8 cellular contexts compared by ENCODE assay signal in the genomic region with DNA sequence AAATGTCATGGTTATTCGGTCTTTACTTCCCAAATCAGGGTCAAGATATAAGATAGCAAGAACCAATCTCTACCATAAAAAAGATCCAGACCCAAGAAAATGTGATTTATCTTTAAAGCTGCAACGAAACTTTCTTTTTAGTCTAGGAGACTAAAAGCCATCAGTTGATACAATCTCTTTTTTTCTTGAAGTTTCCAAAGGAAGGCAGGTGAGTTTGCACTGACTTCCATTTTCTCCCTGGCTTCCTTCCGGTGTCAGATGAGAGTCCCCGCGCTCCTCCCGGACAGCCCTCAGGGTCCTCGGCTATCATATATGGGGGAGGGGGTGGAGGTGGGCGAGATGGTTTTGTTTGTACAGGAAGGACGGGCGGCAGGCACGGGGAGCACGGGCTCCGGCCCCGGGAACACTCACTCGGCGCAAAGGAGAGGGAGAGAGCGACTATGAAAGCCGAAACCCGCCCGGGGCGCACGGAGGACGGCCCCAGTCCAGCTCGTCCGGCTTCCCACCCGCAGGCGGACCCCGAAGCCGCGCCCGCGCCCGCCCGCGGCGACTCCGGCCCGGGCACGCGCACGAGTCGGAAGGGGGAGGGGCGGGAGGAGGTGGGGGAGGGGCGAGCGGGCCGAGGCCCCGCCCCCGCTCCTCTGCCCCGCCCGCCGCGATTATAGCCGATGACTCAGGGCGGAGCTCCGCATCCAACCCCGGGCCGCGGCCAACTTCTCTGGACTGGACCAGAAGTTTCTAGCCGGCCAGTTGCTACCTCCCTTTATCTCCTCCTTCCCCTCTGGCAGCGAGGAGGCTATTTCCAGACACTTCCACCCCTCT. TPM values are rescaled to one million over a fixed set of nuclear protein-coding genes. Genes with fewer than 3 reads are reported as not detected.
A peak's percentile ranks its signal among the peaks of the same experiment; 100 is the strongest.
DNase-seq lines count a peak whose midpoint lies in the region; ATAC-seq and FAIRE-seq lines count a peak whose summit lies in the region.

Gene BAG3, plus strand, starts transcription at position 689 of the 822 bp plus-strand sequence. CDS start 296 bp downstream, outside the sequence.

- intact Hi-C loops in activated naive CD4-positive, alpha-beta T cell treated with anti-CD3 and anti-CD28 coated beads for 36 hours (cut with micrococcal nuclease): loop anchor here (1.0 to 10.0 kb wide), 4 partner anchors 74 to 896 kb away; partner anchors contain the start of genes CACUL1 and RGS10

- H3K4me1 ChIP-seq in neuronal stem cell (ENCODE audit: control insufficient read depth in 2 of 2, insufficient read depth in 1 of 2, low read depth in 1 of 2, low read length in 2 of 2) (peaks cover 0 to 15% of the 10 kb centered on the region in 2 donors), subcutaneous abdominal adipose tissue (ENCODE audit: control insufficient read depth in 5 of 5, insufficient read depth in 5 of 5, low read length in 5 of 5) (peaks cover 3 to 41% (median 35%) of the 10 kb centered on the region in 5 donors)

- peak within 1 kb of the TSS; percentile 42; the same call in 1 of the 2 replicates for H3K27ac ChIP-seq in SK-N-MC
- peak within 1 kb of the TSS; percentile 92 for H3K27ac ChIP-seq in neuronal stem cell (replicated peaks; ENCODE audit: low read length)
- peak within 1 kb of the TSS; percentile 99 for H3K27ac ChIP-seq in subcutaneous abdominal adipose tissue (ENCODE audit: low read depth, low read length)

- peak within 1 kb of the TSS; percentile 77 for H2BK120ac ChIP-seq in neuronal stem cell (ENCODE audit: low read depth, low read length)

- H3K27me3 ChIP-seq in neuronal stem cell (ENCODE audit: control insufficient read depth in 3 of 3, insufficient read depth in 3 of 3, low read depth in 1 of 3, low read length in 3 of 3): no peaks in the 10 kb centered on the region
- H3K27me3 ChIP-seq in subcutaneous abdominal adipose tissue (ENCODE audit: control insufficient read depth in 5 of 5, insufficient read depth in 4 of 5, low read length in 5 of 5): no peaks in the 10 kb centered on the region

- peak; percentile 58 for DNase-seq in DMS114 treated with DMSO at 0.1 percent for 48 hours (lab: John Stamatoyannopoulos, UW; ENCODE audit: unreplicated experiment)
- peak; percentile 81 for DNase-seq in HuH-7.5 (ENCODE audit: low spot score)
- no peak for DNase-seq in SK-N-MC (ENCODE audit: low read depth, low spot score)
- DNase-seq in activated naive CD4-positive, alpha-beta T cell treated with anti-CD3 and anti-CD28 coated beads for 36 hours: peak; percentile 82
- peak; percentile 95 for DNase-seq in frontal cortex (ENCODE audit: low spot score in 2 of 2)
- DNase-seq in neuronal stem cell (ENCODE audit: low spot score): peak; percentile 87

- peak within 1 kb of the TSS; percentile 77 for H3K9ac ChIP-seq in SK-N-MC (ENCODE audit: insufficient read length)
- H3K9ac ChIP-seq in neuronal stem cell (ENCODE audit: low read depth, low read length, poor library complexity): peak within 1 kb of the TSS; percentile 98
- peak within 1 kb of the TSS; percentile 91 to 98 (median 94) for H3K9ac ChIP-seq in subcutaneous abdominal adipose tissue (ENCODE audit: low read length in 5 of 5)

- no peak for FAIRE-seq in frontal cortex (lab: Jason Lieb, UNC)

- H3K79me1 ChIP-seq in neuronal stem cell (ENCODE audit: low read depth, low read length): peaks cover 2% of the 10 kb centered on the region

- H4K8ac ChIP-seq in neuronal stem cell (ENCODE audit: low read depth, low read length): no peak within 1 kb of the TSS

- H3K14ac ChIP-seq in neuronal stem cell (ENCODE audit: low read length): peak within 1 kb of the TSS; percentile 76

- H3K4me3 Mint-ChIP-seq in activated naive CD4-positive, alpha-beta T cell treated with anti-CD3 and anti-CD28 coated beads for 36 hours: peak within 1 kb of the TSS; percentile 97

- WGBS in neuronal stem cell (ENCODE audit: extremely low coverage in 2 of 2, insufficient read length in 2 of 2, insufficient replicate concordance in 1 of 2), 2 donors: no CpG with 5 or more reads among the region's 60 CpGs

- H3K23ac ChIP-seq in neuronal stem cell (ENCODE audit: low read depth, low read length, poor library complexity): peak within 1 kb of the TSS; percentile 86

- peak within 1 kb of the TSS; percentile 95 for H3K27ac Mint-ChIP-seq in activated naive CD4-positive, alpha-beta T cell treated with anti-CD3 and anti-CD28 coated beads for 36 hours

- H3K36me3 ChIP-seq in SK-N-MC (ENCODE audit: insufficient read depth, low read length): no peaks in the 10 kb centered on the region
- peaks cover 0 to 20% of the 10 kb centered on the region in 2 donors for H3K36me3 ChIP-seq in neuronal stem cell (replicated peaks in 1 of 2; ENCODE audit: control insufficient read depth in 2 of 2, insufficient read depth in 2 of 2, low read length in 2 of 2)
- no peaks in the 10 kb centered on the region for H3K36me3 ChIP-seq in subcutaneous abdominal adipose tissue (ENCODE audit: control insufficient read depth in 5 of 5, insufficient read depth in 5 of 5, low read length in 5 of 5)

- peak within 1 kb of the TSS; percentile 97 for H2AFZ ChIP-seq in neuronal stem cell (ENCODE audit: low read length)

- peak within 1 kb of the TSS; percentile 55 for H2BK15ac ChIP-seq in neuronal stem cell (ENCODE audit: low read length)

- peaks cover 38% of the 10 kb centered on the region for H3K4me1 Mint-ChIP-seq in activated naive CD4-positive, alpha-beta T cell treated with anti-CD3 and anti-CD28 coated beads for 36 hours (ENCODE audit: low read depth)

- peaks cover 2% of the 10 kb centered on the region for H3K36me3 Mint-ChIP-seq in activated naive CD4-positive, alpha-beta T cell treated with anti-CD3 and anti-CD28 coated beads for 36 hours (ENCODE audit: low read depth)

- peak; percentile 71 for ATAC-seq in GM21423 (IDR thresholded peaks at IDR 0.05; ENCODE audit: unreplicated experiment)

- peak within 1 kb of the TSS; percentile 97 for H3K18ac ChIP-seq in neuronal stem cell (ENCODE audit: low read length)

- H3K4me2 ChIP-seq in neuronal stem cell (ENCODE audit: insufficient read depth, low read length, poor library complexity, severe bottlenecking): peak within 1 kb of the TSS; percentile 91

- CTCF ChIA-PET in activated naive CD4-positive, alpha-beta T cell treated with anti-CD3 and anti-CD28 coated beads for 36 hours (lab: Charles Lee): interaction anchor here (0.5 to 1.1 kb wide), 3 partner anchors 161 to 1024 kb away, joined by 3 read pairs; no protein-coding TSS in a partner anchor

- no peaks in the 10 kb centered on the region for H3K27me3 Mint-ChIP-seq in activated naive CD4-positive, alpha-beta T cell treated with anti-CD3 and anti-CD28 coated beads for 36 hours (ENCODE audit: low read depth)

- no peak within 1 kb of the TSS for H2BK12ac ChIP-seq in neuronal stem cell (ENCODE audit: low read length)

- H3K4me3 ChIP-seq in SK-N-MC: peak within 1 kb of the TSS; percentile 81
- H3K4me3 ChIP-seq in neuronal stem cell (ENCODE audit: low read length in 2 of 2): peak within 1 kb of the TSS; percentile 84 to 95
- peak within 1 kb of the TSS; percentile 78 to 94 (median 92) for H3K4me3 ChIP-seq in subcutaneous abdominal adipose tissue (ENCODE audit: low read depth in 1 of 5, low read length in 5 of 5)

- no peak within 1 kb of the TSS for H4K91ac ChIP-seq in neuronal stem cell (ENCODE audit: low read depth, low read length, poor library complexity)

- no peak within 1 kb of the TSS for H2BK5ac ChIP-seq in neuronal stem cell (ENCODE audit: low read length)

- peak within 1 kb of the TSS; percentile 79 for H3K4ac ChIP-seq in neuronal stem cell (ENCODE audit: low read length)

- no peaks in the 10 kb centered on the region for H3K9me3 ChIP-seq in SK-N-MC (ENCODE audit: low read depth, low read length)
- H3K9me3 ChIP-seq in neuronal stem cell (replicated peaks in 1 of 2; ENCODE audit: control insufficient read depth in 2 of 2, insufficient read depth in 1 of 2, low read depth in 1 of 2, low read length in 2 of 2): peaks cover 2 to 7% of the 10 kb centered on the region in 2 donors
- H3K9me3 ChIP-seq in subcutaneous abdominal adipose tissue (ENCODE audit: control insufficient read depth in 5 of 5, low read length in 5 of 5): no peaks in the 10 kb centered on the region

- H3K9me3 Mint-ChIP-seq in activated naive CD4-positive, alpha-beta T cell treated with anti-CD3 and anti-CD28 coated beads for 36 hours: no peaks in the 10 kb centered on the region

- peak within 1 kb of the TSS; percentile 34 for H2AK5ac ChIP-seq in neuronal stem cell (ENCODE audit: low read depth, low read length)

RNA-seq across cellular contexts. Expression of gene BAG3, which starts in this region (rescaled TPM):
- total RNA-seq in activated naive CD4-positive, alpha-beta T cell treated with anti-CD3 and anti-CD28 coated beads for 36 hours: 10 to 100 TPM; 20.9 to 24.3 TPM
- total RNA-seq in frontal cortex: 0.82 TPM
- polyA plus RNA-seq in neuronal stem cell (2013, experiment 1 of 2): 12.6 TPM
- 12.7 TPM for polyA plus RNA-seq in neuronal stem cell (2013, experiment 2 of 2)

Comparison
In these comparisons a context has a peak if more than half of its experiments do, and no peak if none do; other contexts are left out.
1. RNA of gene BAG3 (total RNA-seq): 20.9 to 24.3 TPM in activated naive CD4-positive, alpha-beta T cell treated with anti-CD3 and anti-CD28 coated beads for 36 hours; 0.82 TPM in frontal cortex (single experiment); every median in the first group is over 10 times any median in the second.
2. Peak in DNase-seq in frontal cortex; RNA of the gene not detected or under 1 TPM.
3. H3K27ac ChIP-seq: peak in every context shown above with its lines; median percentile 99 in subcutaneous abdominal adipose tissue; 92 in neuronal stem cell; 42 in SK-N-MC.
4. Peak in every context shown above with its lines, with median percentiles within 50 percentile points of each other: H3K4me3 ChIP-seq and H3K9ac ChIP-seq.